15 cellular contexts compared by ENCODE assay signal in the genomic region with DNA sequence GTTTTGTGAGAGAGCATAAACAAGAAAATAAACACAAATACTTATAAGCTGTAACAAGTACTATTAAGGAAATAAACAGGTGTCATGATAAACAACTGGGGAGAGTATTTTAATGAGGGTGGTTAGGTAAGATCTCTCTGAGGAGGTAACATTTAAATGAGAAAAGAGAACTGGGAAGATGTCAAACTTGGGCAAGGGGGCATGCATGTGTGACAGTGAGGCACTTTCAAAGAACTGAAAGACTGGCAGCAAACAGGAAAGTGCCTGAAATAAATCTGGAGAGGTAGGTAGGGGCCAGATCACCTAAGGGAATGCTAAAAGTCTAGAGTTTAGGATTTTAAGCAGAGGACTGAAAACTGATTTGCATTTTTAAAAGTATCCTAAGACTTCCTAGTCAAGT. TPM values are rescaled to one million over a fixed set of nuclear protein-coding genes. Genes with fewer than 3 reads are reported as not detected.
DNase-seq lines count a peak whose midpoint lies in the region; ATAC-seq and TF ChIP-seq lines count a peak whose summit lies in the region.
"Had no signal": no experiment of that assay in that cellular context is flagged by ENCODE, and none has a peak within 500 bp of the region (broad histone marks: within the 10 kb centered on the region; RNA-seq: fewer than 3 reads in every experiment).

No MANE protein-coding gene starts in this region.

- H3K27ac ChIP-seq in KMS-11, result peak overlapping the region; percentile 75
- no peak overlapping the region for H3K27ac ChIP-seq in gastrocnemius medialis
- H3K27ac ChIP-seq: SJCRH30 had no signal

- no peaks in the 10 kb centered on the region for H3K79me2 ChIP-seq in KMS-11 (ENCODE audit: insufficient read depth, low read depth)

- peak overlapping the region; percentile 36; the same call in 1 of the 2 replicates for H3K9ac ChIP-seq in KMS-11

- intact Hi-C loops in gastrocnemius medialis (cut with DNase I; ENCODE audit: low total_unique reads), result no loop called here

- TF ChIP-seq CTCF in KMS-11 (conservative IDR thresholded peaks at IDR 0.05; ENCODE audit: low read depth, low read length) (no peak), gastrocnemius medialis (IDR thresholded peaks at IDR 0.05 in 4 of 5, conservative IDR thresholded peaks at IDR 0.05 in 1 of 5) (no peak)

- peak overlapping the region; percentile 90 for H3K27ac Mint-ChIP-seq in activated T-cell treated with anti-CD3 and anti-CD28 coated beads, Interleukin-2, amount 50 U/mL, for 72 hours
- no peak overlapping the region for H3K27ac Mint-ChIP-seq in activated naive CD8-positive, alpha-beta T cell
- H3K27ac Mint-ChIP-seq in stimulated activated naive B cell treated with anti-CD40 and anti-IgM and Interleukin-4, amounts not matched to agents 10 μg/mL and 1 μg/mL and 100 μg/mL, for 72 hours, result peak overlapping the region; percentile 74

- H2AFZ ChIP-seq in KMS-11 (ENCODE audit: low read depth), result no peak overlapping the region

- H3K4me3 Mint-ChIP-seq in activated T-cell treated with anti-CD3 and anti-CD28 coated beads, Interleukin-2, amount 50 U/mL, for 72 hours, result peak overlapping the region; percentile 45 to 64
- peak overlapping the region; percentile 48 for H3K4me3 Mint-ChIP-seq in activated naive CD8-positive, alpha-beta T cell
- peak overlapping the region; percentile 5 to 68 for H3K4me3 Mint-ChIP-seq in stimulated activated naive B cell treated with anti-CD40 and anti-IgM and Interleukin-4, amounts not matched to agents 10 μg/mL and 1 μg/mL and 100 μg/mL, for 72 hours

- H3K36me3 Mint-ChIP-seq in activated T-cell treated with anti-CD3 and anti-CD28 coated beads, Interleukin-2, amount 50 U/mL, for 72 hours (ENCODE audit: insufficient read depth in 2 of 2), result peaks cover 7 to 9% of the 10 kb centered on the region in 2 donors
- peaks cover 7% of the 10 kb centered on the region for H3K36me3 Mint-ChIP-seq in activated naive CD8-positive, alpha-beta T cell
- peaks cover 10 to 21% of the 10 kb centered on the region in 2 donors for H3K36me3 Mint-ChIP-seq in stimulated activated naive B cell treated with anti-CD40 and anti-IgM and Interleukin-4, amounts not matched to agents 10 μg/mL and 1 μg/mL and 100 μg/mL, for 72 hours

- no peak for TF ChIP-seq POLR2A in gastrocnemius medialis (IDR thresholded peaks at IDR 0.05)

- in situ Hi-C loops in gastrocnemius medialis (cut with MboI; ENCODE audit: low sequenced_read_pairs in 4 of 4), result no loop called here

- H3K36me3 ChIP-seq in KMS-11 (ENCODE audit: insufficient read depth), result no peaks in the 10 kb centered on the region
- H3K36me3 ChIP-seq in gastrocnemius medialis, result no peaks in the 10 kb centered on the region

- no peaks in the 10 kb centered on the region for H3K27me3 Mint-ChIP-seq in activated T-cell treated with anti-CD3 and anti-CD28 coated beads, Interleukin-2, amount 50 U/mL, for 72 hours (ENCODE audit: low read depth)
- H3K27me3 Mint-ChIP-seq in activated naive CD8-positive, alpha-beta T cell, result no peaks in the 10 kb centered on the region
- no peaks in the 10 kb centered on the region for H3K27me3 Mint-ChIP-seq in stimulated activated naive B cell treated with anti-CD40 and anti-IgM and Interleukin-4, amounts not matched to agents 10 μg/mL and 1 μg/mL and 100 μg/mL, for 72 hours

- H3K9me3 ChIP-seq in gastrocnemius medialis, result no peaks in the 10 kb centered on the region
- H3K9me3 ChIP-seq: SJCRH30 had no signal

- ATAC-seq in activated T-cell treated with anti-CD3 and anti-CD28 coated beads, Interleukin-2, amount 50 U/mL, for 72 hours (replicated peaks in 1 of 2), result no peak
- ATAC-seq in stimulated activated naive B cell treated with anti-CD40 and anti-IgM and Interleukin-4, amounts not matched to agents 10 μg/mL and 1 μg/mL and 100 μg/mL, for 72 hours (replicated peaks), result peak; percentile 64 to 75
- ATAC-seq in GM19397 (IDR thresholded peaks at IDR 0.05; ENCODE audit: unreplicated experiment), result no peak
- ATAC-seq in gastrocnemius medialis, result no peak

- H3K4me1 ChIP-seq in KMS-11 (ENCODE audit: low read depth, poor library complexity, severe bottlenecking) (peaks cover 59% of the 10 kb centered on the region), gastrocnemius medialis (peaks cover 0 to 4% of the 10 kb centered on the region in 2 donors)

- H3K4me3 ChIP-seq in KMS-11 (IDR thresholded peaks at IDR 0.05; ENCODE audit: insufficient read depth, low read depth, low read length) (no peak overlapping the region), gastrocnemius medialis (no peak overlapping the region)
- H3K4me3 ChIP-seq: SJCRH30 had no signal

- no peaks in the 10 kb centered on the region for H3K9me3 Mint-ChIP-seq in activated T-cell treated with anti-CD3 and anti-CD28 coated beads, Interleukin-2, amount 50 U/mL, for 72 hours
- no peaks in the 10 kb centered on the region for H3K9me3 Mint-ChIP-seq in activated naive CD8-positive, alpha-beta T cell (ENCODE audit: low read depth)
- H3K9me3 Mint-ChIP-seq in stimulated activated naive B cell treated with anti-CD40 and anti-IgM and Interleukin-4, amounts not matched to agents 10 μg/mL and 1 μg/mL and 100 μg/mL, for 72 hours, result no peaks in the 10 kb centered on the region

- H3K27me3 ChIP-seq in KMS-11 (ENCODE audit: insufficient read depth, low read depth) (no peaks in the 10 kb centered on the region), gastrocnemius medialis (no peaks in the 10 kb centered on the region)
- H3K27me3 ChIP-seq: SJCRH30 had no signal

- H3K4me2 ChIP-seq in KMS-11, result peak overlapping the region; percentile 77

- no peaks in the 10 kb centered on the region for H4K20me1 ChIP-seq in KMS-11 (ENCODE audit: insufficient read depth)

- peaks cover 65% of the 10 kb centered on the region for H3K4me1 Mint-ChIP-seq in activated T-cell treated with anti-CD3 and anti-CD28 coated beads, Interleukin-2, amount 50 U/mL, for 72 hours (ENCODE audit: low read depth)
- peaks cover 54% of the 10 kb centered on the region for H3K4me1 Mint-ChIP-seq in activated naive CD8-positive, alpha-beta T cell (ENCODE audit: low read depth)
- H3K4me1 Mint-ChIP-seq in stimulated activated naive B cell treated with anti-CD40 and anti-IgM and Interleukin-4, amounts not matched to agents 10 μg/mL and 1 μg/mL and 100 μg/mL, for 72 hours, result peaks cover 31 to 53% of the 10 kb centered on the region in 2 donors

- DNase-seq in activated T-cell treated with anti-CD3 and anti-CD28 coated beads, Interleukin-2, amount 50 U/mL, for 72 hours, result no peak
- no peak for DNase-seq in activated T-cell treated with anti-CD3 and anti-CD28 coated beads, Interleukin-2, amount 50 U/mL, for 1 hour
- no peak for DNase-seq in stimulated activated naive B cell treated with anti-CD40 and anti-IgM and Interleukin-4, amounts not matched to agents 10 μg/mL and 1 μg/mL and 100 μg/mL, for 72 hours
- DNase-seq in GM19238 (ENCODE audit: insufficient read length, low spot score) (no peak), gastrocnemius medialis (no peak)
- DNase-seq: ACHN; activated CD8-positive, alpha-beta memory T cell treated with anti-CD3 and anti-CD28 coated beads for 24 hours; activated naive CD4-positive, alpha-beta T cell treated with Interleukin-2 at 50 U/mL for 16 hours; left cardiac atrium; NCI-H1694; posterior cingulate gyrus; SJCRH30 had no signal

RNA-seq across cellular contexts. Expression of a gene that starts 37.8 kb away (rescaled TPM):
- 10 to 100 TPM; 41.8 to 44.9 TPM for total RNA-seq in activated T-cell treated with anti-CD3 and anti-CD28 coated beads, Interleukin-2, amount 50 U/mL, for 72 hours
- 10 to 100 TPM; 21.3 to 42.6 (median 28.2) TPM for total RNA-seq in gastrocnemius medialis

RNA-seq across cellular contexts. Expression of a gene that starts 37.9 kb away (rescaled TPM):
- total RNA-seq in activated T-cell treated with anti-CD3 and anti-CD28 coated beads, Interleukin-2, amount 50 U/mL, for 72 hours, result 10 to 100 TPM; 17.7 to 18.2 TPM
- total RNA-seq in gastrocnemius medialis, result 10 to 100 TPM; 19.5 to 27.3 (median 25.6) TPM

RNA-seq across cellular contexts. Expression of a gene that starts 54.1 kb away (rescaled TPM):
- 100 to 1,000 TPM; 400 to 660 TPM for total RNA-seq in activated T-cell treated with anti-CD3 and anti-CD28 coated beads, Interleukin-2, amount 50 U/mL, for 72 hours
- 1 to 10 TPM in 1 of 4 donors, under 1 TPM in 1, not detected in 2; 0.38 to 5.1 TPM for total RNA-seq in gastrocnemius medialis

Comparison
In these comparisons a context has a peak if more than half of its experiments do, and no peak if none do; other contexts are left out.
1. ATAC-seq: peak in stimulated activated naive B cell treated with anti-CD40 and anti-IgM and Interleukin-4, amounts not matched to agents 10 μg/mL and 1 μg/mL and 100 μg/mL, for 72 hours (2 of 2); none in activated T-cell treated with anti-CD3 and anti-CD28 coated beads, Interleukin-2, amount 50 U/mL, for 72 hours (0 of 2), GM19397 (single experiment) and gastrocnemius medialis (0 of 2).
2. RNA of a gene that starts 54.1 kb away (total RNA-seq): 400 to 660 TPM in activated T-cell treated with anti-CD3 and anti-CD28 coated beads, Interleukin-2, amount 50 U/mL, for 72 hours; 0.38 to 5.1 TPM in gastrocnemius medialis; every median in the first group is over 10 times any median in the second.
3. Peak in every context shown above with its lines, with median percentiles within 50 percentile points of each other: H3K4me3 Mint-ChIP-seq.